Comparison of ENCODE assay signal across 20 cellular contexts in genomic region chr11:62069961-62070919, GRCh38. TPM values are rescaled to one million over a fixed set of nuclear protein-coding genes. Genes with fewer than 3 reads are reported as not detected.
A peak's percentile ranks its signal among the peaks of the same experiment; 100 is the strongest.
DNase-seq lines count a peak whose midpoint lies in the region; ATAC-seq, FAIRE-seq and TF ChIP-seq lines count a peak whose summit lies in the region.
"Had no signal": no experiment of that assay in that cellular context is flagged by ENCODE, and none has a peak within 500 bp of the region (broad histone marks: within the 10 kb centered on the region; RNA-seq: fewer than 3 reads in every experiment).

No MANE protein-coding gene starts in this region.

- no peak for TF ChIP-seq CTCF in K562 (IDR thresholded peaks at IDR 0.05 in 2 of 3, conservative IDR thresholded peaks at IDR 0.05 in 1 of 3; ENCODE audit: insufficient read depth in 2 of 3, low read depth in 1 of 3, low read length in 3 of 3)

- DNase-seq in GM23248 (peak; percentile 15), K562 (ENCODE audit: extremely low read depth in 1 of 4, low spot score in 3 of 4) (no peak), mesenteric fat pad (ENCODE audit: low spot score) (peak; percentile 41), sciatic nerve (ENCODE audit: low spot score) (no peak), HuH-7 (ENCODE audit: low spot score) (no peak), MG63 (no peak), GM19240 (ENCODE audit: insufficient read length, low spot score) (no peak)
- DNase-seq: ACHN; C1 segment of cervical spinal cord; CD8-positive, alpha-beta memory T cell; DMS53; HFFc6; NCI-H1048; NCI-H2081; NCI-H2171 treated with DMSO at 0.1 percent for 48 hours; NCI-H446 treated with DMSO at 0.1 percent for 48 hours; SHP77 had no signal

- no peaks in the 10 kb centered on the region for H3K9me2 ChIP-seq in GM23248 (ENCODE audit: insufficient read depth)

- H3K9me1 ChIP-seq in K562 (ENCODE audit: control insufficient read depth, insufficient read depth, low read length): no peaks in the 10 kb centered on the region

- TF ChIP-seq POLR2A in K562 (conservative IDR thresholded peaks at IDR 0.05): no peak

- H3K9me3 ChIP-seq in GM23248 (ENCODE audit: low read depth) (no peaks in the 10 kb centered on the region), K562 (replicated peaks; ENCODE audit: control insufficient read depth, insufficient read depth, low read depth, low read length) (no peaks in the 10 kb centered on the region), MG63 (no peaks in the 10 kb centered on the region)

- 57 to 58% methylated on average over 15 of the region's 15 CpGs for WGBS in GM23248 (ENCODE audit: low coverage in 1 of 2, low lambda C conversion rate in 2 of 2, missing lambda C conversion rate in 2 of 2), 2 experiments
- 47% methylated on average over 15 of the region's 15 CpGs for WGBS in K562 (ENCODE audit: insufficient coverage, low coverage, missing lambda C conversion rate)

- BruUV-seq in K562 (replicated peaks; lab: Mats Ljungman, UMichigan): no TSS peak

- in situ Hi-C loops in GM23248 (cut with MboI) (no loop called here), K562 (cut with MboI) (no loop called here)

- H3K9ac ChIP-seq in GM23248 (no peak overlapping the region), K562 (ENCODE audit: insufficient read depth in 1 of 2, low read depth in 2 of 2, low read length in 2 of 2) (no peak overlapping the region)

- H2AFZ ChIP-seq in GM23248 (no peak overlapping the region), K562 (ENCODE audit: low read depth, low read length) (no peak overlapping the region)

- CTCF ChIA-PET in K562 (lab: Yijun Ruan, JAX; ENCODE audit: low intra/inter-chr PET ratio): no interaction called here

- POLR2A ChIA-PET in K562 (lab: Yijun Ruan, JAX): interaction anchor here (0.7 to 1.6 kb wide), 5 partner anchors 12 to 107 kb away, joined by 3 to 11 read pairs (median 3); no protein-coding TSS in a partner anchor

- H3K4me2 ChIP-seq in GM23248 (ENCODE audit: unreplicated experiment) (no peak overlapping the region), K562 (ENCODE audit: insufficient read depth, low read length) (no peak overlapping the region)

- H3K79me2 ChIP-seq in GM23248 (ENCODE audit: insufficient read depth): no peaks in the 10 kb centered on the region
- H3K79me2 ChIP-seq in K562 (ENCODE audit: control insufficient read depth, insufficient read depth, low read length): no peaks in the 10 kb centered on the region

- ATAC-seq in K562 (peak; percentile 55; the same call in 2 of the 3 replicates), sciatic nerve (peak; percentile 50)

- H4K20me1 ChIP-seq in GM23248 (ENCODE audit: insufficient read depth): no peaks in the 10 kb centered on the region
- no peaks in the 10 kb centered on the region for H4K20me1 ChIP-seq in K562 (replicated peaks; ENCODE audit: control insufficient read depth, insufficient read depth, low read length)

- intact Hi-C loops in K562 (cut with micrococcal nuclease) (no loop called here), sciatic nerve (cut with DNase I) (loop anchor here (10.0 kb wide), 1 partner anchor 115 kb away; the partner anchor contains the start of gene BEST1)

- no peaks in the 10 kb centered on the region for H3K27me3 ChIP-seq in GM23248 (replicated peaks; ENCODE audit: insufficient read depth)
- no peaks in the 10 kb centered on the region for H3K27me3 ChIP-seq in K562 (ENCODE audit: control insufficient read depth in 2 of 2, insufficient read depth in 2 of 2, low read length in 2 of 2)
- H3K27me3 ChIP-seq in MG63: no peaks in the 10 kb centered on the region

- no peaks in the 10 kb centered on the region for H3K4me1 ChIP-seq in GM23248 (ENCODE audit: insufficient read depth)
- H3K4me1 ChIP-seq in K562 (replicated peaks in 1 of 2; ENCODE audit: control insufficient read depth in 2 of 2, insufficient read depth in 2 of 2, low read length in 2 of 2): no peaks in the 10 kb centered on the region

- no peak overlapping the region for H3K4me3 ChIP-seq in GM23248
- H3K4me3 ChIP-seq in K562: no peak overlapping the region
- H3K4me3 ChIP-seq in MG63: no peak overlapping the region
- H3K4me3 ChIP-seq: SK-N-MC had no signal

- no peak for TF ChIP-seq EP300 in K562 (IDR thresholded peaks at IDR 0.05; ENCODE audit: low read length)

- H3K36me3 ChIP-seq in GM23248 (ENCODE audit: low read depth) (no peaks in the 10 kb centered on the region), K562 (ENCODE audit: control insufficient read depth, insufficient read depth, low read length) (no peaks in the 10 kb centered on the region), MG63 (no peaks in the 10 kb centered on the region)

- TF ChIP-seq RAD21 in K562 (CRISPR knock-in tag; conservative IDR thresholded peaks at IDR 0.05 in 1 of 2, IDR thresholded peaks at IDR 0.05 in 1 of 2): no peak

- no peak for FAIRE-seq in K562 (lab: Jason Lieb, UNC)
- FAIRE-seq: GM12892, GM18507 had no signal

- no peaks in the 10 kb centered on the region for H3F3A ChIP-seq in GM23248 (ENCODE audit: insufficient read depth)

- H3K27ac ChIP-seq in GM23248 (no peak overlapping the region), K562 (ENCODE audit: extremely low read depth, low read depth, low read length) (no peak overlapping the region)
- H3K27ac ChIP-seq: SK-N-MC had no signal

TF ChIP-seq in K562, 482 proteins besides CTCF, POLR2A, EP300 and RAD21:
- TF ChIP-seq EGR1 (conservative IDR thresholded peaks at IDR 0.05) (0 out of 2 replicates have a peak, but pooled peaks have one; percentile 17), PTBP1 (IDR thresholded peaks at IDR 0.05; ENCODE audit: low read depth, low read length) (no peak)

RNA-seq across cellular contexts. Expression of gene INCENP, which starts 53.6 kb away (rescaled TPM):
- total RNA-seq in GM23248 (2014; rRNA removed; shearing (Covaris generic)): 16.0 and 39.5 TPM in 2 replicates
- 4.6 and 5.1 TPM in 2 replicates for polyA plus RNA-seq in GM23248 (2016; fragmentation: Nextera tagmentation; extraction: Ambion mirVana)
- total RNA-seq in K562 (2011; cell fraction: chromatin; rRNA removed; ENCODE audit: low replicate concordance): 77.0 and 104 TPM in 2 replicates
- total RNA-seq in K562 (2011; cell fraction: nucleolus; rRNA removed): 49.2 and 49.6 TPM in 2 replicates
- total RNA-seq in K562 (2011; cell fraction: nucleoplasm; rRNA removed): 50.6 and 77.9 TPM in 2 replicates
- 51.4 and 59.4 TPM in 2 replicates for total RNA-seq in K562 (2014; rRNA removed)
- total RNA-seq in K562 (2014; rRNA removed; fragmentation: Illumina TruSeq; extraction: Trizol): 25.0 and 35.2 TPM in 2 replicates
- total RNA-seq in K562 (2015; rRNA removed; fragmentation: Illumina TruSeq; extraction: Trizol): 28.2 and 29.9 TPM in 2 replicates
- total RNA-seq in K562 (2021): 78.1 and 97.9 TPM in 2 replicates
- 25.2 and 37.0 TPM in 2 replicates for polyA plus RNA-seq in K562 (2011; rRNA removed)
- 28.9 and 42.0 TPM in 2 replicates for polyA plus RNA-seq in K562 (2011; cell fraction: cytosol; rRNA removed)
- 66.5 and 106 TPM in 2 replicates for polyA plus RNA-seq in K562 (2011; cell fraction: nucleus; rRNA removed)
- polyA plus RNA-seq in K562 (2012): 39.2 and 41.6 TPM in 2 replicates
- polyA plus RNA-seq in K562 (2014; fragmentation: Illumina TruSeq; extraction: Trizol): 40.9 and 52.0 TPM in 2 replicates
- polyA plus RNA-seq in K562 (2014; fragmentation: Nextera tagmentation; extraction: Ambion mirVana): 1 to 10 TPM; 1.1 to 3.3 TPM
- 41.9 and 46.4 TPM in 2 replicates for polyA plus RNA-seq in K562 (2014; rRNA removed)
- polyA minus RNA-seq in K562 (2011; rRNA and poly(A)+ RNA removed): 31.3 and 39.8 TPM in 2 replicates
- polyA minus RNA-seq in K562 (2011; cell fraction: cytosol; rRNA and poly(A)+ RNA removed): 62.3 and 71.7 TPM in 2 replicates
- 29.8 and 46.9 TPM in 2 replicates for polyA minus RNA-seq in K562 (2011; cell fraction: nucleus; rRNA and poly(A)+ RNA removed)
- total RNA-seq in mesenteric fat pad: 14.7 TPM
- 19.4 TPM for total RNA-seq in sciatic nerve
- total RNA-seq in MG63 (2014; rRNA removed; shearing (Covaris generic); ENCODE audit: low replicate concordance): 20.5 and 46.2 TPM in 2 replicates

Comparison
In these comparisons a context has a peak if more than half of its experiments do, and no peak if none do; other contexts are left out.
1. DNase-seq: peak in GM23248 (single experiment) and mesenteric fat pad (single experiment); none in K562 (0 of 4), sciatic nerve (single experiment), HuH-7 (single experiment), MG63 (single experiment) and GM19240 (single experiment).